In the genomic region with DNA sequence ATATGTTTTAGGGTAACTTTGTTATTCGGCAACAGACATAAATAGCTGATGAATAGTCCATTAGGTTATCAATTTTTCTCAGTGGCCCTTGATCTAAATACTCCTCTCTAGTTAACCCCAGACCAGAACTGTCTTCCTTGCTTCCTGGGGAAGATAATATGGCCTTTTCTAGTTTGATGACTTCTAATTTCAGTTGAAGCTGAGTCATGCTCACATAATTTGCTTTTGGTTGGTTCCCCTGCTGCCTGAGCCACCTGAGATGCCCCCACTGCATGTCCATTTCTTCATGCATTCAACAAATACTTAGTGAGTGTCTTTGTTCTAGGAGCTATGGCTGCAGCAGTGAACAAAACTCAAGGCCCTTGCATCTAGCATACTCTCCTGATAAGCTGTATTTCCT, we compare ENCODE assay signal across 1 cellular context.
TF ChIP-seq lines count a peak whose summit lies in the region.

No MANE protein-coding gene starts in this region.

TF ChIP-seq in K562, 482 proteins besides CTCF, POLR2A, EP300 and RAD21 (continued from another document):
- TF ChIP-seq, protein P1, sequence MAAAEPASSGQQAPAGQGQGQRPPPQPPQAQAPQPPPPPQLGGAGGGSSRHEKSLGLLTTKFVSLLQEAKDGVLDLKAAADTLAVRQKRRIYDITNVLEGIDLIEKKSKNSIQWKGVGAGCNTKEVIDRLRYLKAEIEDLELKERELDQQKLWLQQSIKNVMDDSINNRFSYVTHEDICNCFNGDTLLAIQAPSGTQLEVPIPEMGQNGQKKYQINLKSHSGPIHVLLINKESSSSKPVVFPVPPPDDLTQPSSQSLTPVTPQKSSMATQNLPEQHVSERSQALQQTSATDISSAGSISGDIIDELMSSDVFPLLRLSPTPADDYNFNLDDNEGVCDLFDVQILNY (CRISPR knock-in tag; IDR thresholded peaks at IDR 0.05), result no peak
- no peak for TF ChIP-seq YBX1 (IDR thresholded peaks at IDR 0.05)
- TF ChIP-seq ZNF316 (IDR thresholded peaks at IDR 0.05), result peak; percentile 10; the same call in 1 of the 2 replicates
- TF ChIP-seq, protein P2, sequence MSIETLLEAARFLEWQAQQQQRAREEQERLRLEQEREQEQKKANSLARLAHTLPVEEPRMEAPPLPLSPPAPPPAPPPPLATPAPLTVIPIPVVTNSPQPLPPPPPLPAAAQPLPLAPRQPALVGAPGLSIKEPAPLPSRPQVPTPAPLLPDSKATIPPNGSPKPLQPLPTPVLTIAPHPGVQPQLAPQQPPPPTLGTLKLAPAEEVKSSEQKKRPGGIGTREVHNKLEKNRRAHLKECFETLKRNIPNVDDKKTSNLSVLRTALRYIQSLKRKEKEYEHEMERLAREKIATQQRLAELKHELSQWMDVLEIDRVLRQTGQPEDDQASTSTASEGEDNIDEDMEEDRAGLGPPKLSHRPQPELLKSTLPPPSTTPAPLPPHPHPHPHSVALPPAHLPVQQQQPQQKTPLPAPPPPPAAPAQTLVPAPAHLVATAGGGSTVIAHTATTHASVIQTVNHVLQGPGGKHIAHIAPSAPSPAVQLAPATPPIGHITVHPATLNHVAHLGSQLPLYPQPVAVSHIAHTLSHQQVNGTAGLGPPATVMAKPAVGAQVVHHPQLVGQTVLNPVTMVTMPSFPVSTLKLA (conservative IDR thresholded peaks at IDR 0.05), result no peak
- TF ChIP-seq RBM34 (IDR thresholded peaks at IDR 0.05; ENCODE audit: borderline replicate concordance, insufficient read depth, low read length), result no peak
- TF ChIP-seq NFE2 (IDR thresholded peaks at IDR 0.05; ENCODE audit: low read depth), result peak; percentile 57; the same call in 1 of the 2 replicates
TF ChIP-seq in K562: peak in this region for 4.
